29 cellular contexts compared by ENCODE assay signal in genomic region chr14:26170885-26171284, GRCh38.
"Had no signal": no experiment of that assay in that cellular context is flagged by ENCODE, and none has a peak within 500 bp of the region (broad histone marks: within the 10 kb centered on the region; RNA-seq: fewer than 3 reads in every experiment).

No MANE protein-coding gene starts in this region.

- H3K9me3 ChIP-seq: ascending aorta had no signal

- H3K27ac ChIP-seq: ascending aorta, WERI-Rb-1 had no signal

- DNase-seq: activated CD4-positive, alpha-beta memory T cell treated with anti-CD3 and anti-CD28 coated beads, Interleukin-2, amount 10 ng/mL, durations not matched to agents 7 days and 5 days; activated CD4-positive, alpha-beta T cell treated with anti-CD3 and anti-CD28 coated beads for 1 hour; activated CD4-positive, alpha-beta T cell treated with anti-CD3 and anti-CD28 coated beads for 36 hours; activated CD4-positive, alpha-beta T cell treated with anti-CD3 and anti-CD28 coated beads for 48 hours; activated CD4-positive, alpha-beta T cell treated with anti-CD3 and anti-CD28 coated beads, Interleukin-2, amount 10 ng/mL, durations not matched to agents 7 days and 5 days; activated CD4-positive, alpha-beta T cell treated with anti-CD3 and anti-CD28 coated beads, Interleukin-2, amount 50 U/mL, for 48 hours; activated CD4-positive, CD25-positive, alpha-beta regulatory T cell; activated CD8-positive, alpha-beta memory T cell treated with anti-CD3 and anti-CD28 coated beads for 24 hours; activated CD8-positive, alpha-beta memory T cell treated with anti-CD3 and anti-CD28 coated beads, Interleukin-2, amount 10 ng/mL, durations not matched to agents 7 days and 5 days; activated CD8-positive, alpha-beta memory T cell treated with anti-CD3 and anti-CD28 coated beads, Interleukin-2, amount 50 U/mL, for 48 hours; activated CD8-positive, alpha-beta T cell treated with anti-CD3 and anti-CD28 coated beads, Interleukin-2, amount 10 ng/mL, durations not matched to agents 7 days and 5 days; activated effector memory CD4-positive, alpha-beta T cell treated with Interleukin-2 at 50 U/mL for 16 hours; activated gamma-delta T cell; activated naive CD4-positive, alpha-beta T cell treated with anti-CD3 and anti-CD28 coated beads, Interleukin-2, amount 10 ng/mL, durations not matched to agents 7 days and 5 days; activated naive CD4-positive, alpha-beta T cell treated with Interleukin-2 at 50 U/mL for 16 hours; activated naive CD8-positive, alpha-beta T cell treated with anti-CD3 and anti-CD28 coated beads, Interleukin-2, amount 10 ng/mL, durations not matched to agents 7 days and 5 days; activated naive CD8-positive, alpha-beta T cell treated with anti-CD3 and anti-CD28 coated beads, Interleukin-2, amount 50 U/mL, for 24 hours; activated T-cell treated with anti-CD3 and anti-CD28 coated beads, Interleukin-2, amount 50 U/mL, for 24 hours; activated T-cell treated with anti-CD3 and anti-CD28 coated beads, Interleukin-2, amount 50 U/mL, for 48 hours; amygdala; anterior cingulate cortex; SW 1271; T-helper 1 cell; T-helper 2 cell; T-helper 9 cell; WERI-Rb-1 had no signal

- H3K4me3 ChIP-seq: ascending aorta had no signal

- ATAC-seq: activated CD4-positive, alpha-beta T cell treated with anti-CD3 and anti-CD28 coated beads for 36 hours; activated CD4-positive, CD25-positive, alpha-beta regulatory T cell treated with anti-CD3 and anti-CD28 coated beads, Interleukin-2, amount 50 U/mL, for 24 hours; activated CD8-positive, alpha-beta memory T cell treated with anti-CD3 and anti-CD28 coated beads, Interleukin-2, amount 10 ng/mL, durations not matched to agents 7 days and 5 days; activated CD8-positive, alpha-beta T cell treated with anti-CD3 and anti-CD28 coated beads, Interleukin-2, amount 10 ng/mL, durations not matched to agents 7 days and 5 days; activated naive CD8-positive, alpha-beta T cell treated with anti-CD3 and anti-CD28 coated beads, Interleukin-2, amount 50 U/mL, for 24 hours; WTC11 had no signal

- H3K27me3 ChIP-seq: ascending aorta had no signal

- H3K4me1 ChIP-seq: ascending aorta had no signal

- H3K36me3 ChIP-seq: ascending aorta, WERI-Rb-1 had no signal
